ENCODE assay signal across 25 cellular contexts in the genomic region with DNA sequence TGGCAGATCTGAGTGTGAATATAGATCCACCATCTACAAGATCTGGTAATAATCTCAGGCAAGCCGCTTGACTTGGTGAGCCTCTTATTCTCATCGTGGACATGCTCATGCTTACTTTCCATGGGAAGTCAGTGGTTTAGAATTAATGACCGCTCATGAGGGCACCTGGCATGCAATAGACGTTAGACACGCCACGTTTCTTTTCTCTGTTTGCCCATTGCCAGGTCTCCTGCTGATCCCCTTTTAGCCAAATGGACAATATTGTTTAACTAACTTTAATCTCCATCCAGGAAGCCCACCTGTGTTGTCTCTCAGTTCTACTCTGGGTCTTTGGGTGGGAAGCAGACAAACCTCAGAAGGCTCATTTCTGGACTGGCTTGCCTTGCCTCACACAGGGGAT.
"Had no signal": no experiment of that assay in that cellular context is flagged by ENCODE, and none has a peak within 500 bp of the region (broad histone marks: within the 10 kb centered on the region; RNA-seq: fewer than 3 reads in every experiment).

No MANE protein-coding gene starts in this region.

- H3K27me3 Mint-ChIP-seq: dendritic cell treated with granulocyte-macrophage colony-stimulating factor and Interleukin-4, amounts not matched to agents 40 ng/mL and 50 ng/mL, for 4 days had no signal

- H3K4me1 Mint-ChIP-seq: memory B cell; natural killer cell; stimulated activated memory B cell treated with anti-CD40 and anti-IgM and Interleukin-4, amounts not matched to agents 10 μg/mL and 1 μg/mL and 100 μg/mL, for 72 hours had no signal

- H3K27ac Mint-ChIP-seq: dendritic cell treated with granulocyte-macrophage colony-stimulating factor and Interleukin-4, amounts not matched to agents 40 ng/mL and 50 ng/mL, for 4 days; endodermal cell; memory B cell; natural killer cell; neural progenitor cell; stimulated activated memory B cell treated with anti-CD40 and anti-IgM and Interleukin-4, amounts not matched to agents 10 μg/mL and 1 μg/mL and 100 μg/mL, for 72 hours had no signal

- H3K9me3 Mint-ChIP-seq: dendritic cell treated with granulocyte-macrophage colony-stimulating factor and Interleukin-4, amounts not matched to agents 40 ng/mL and 50 ng/mL, for 4 days; memory B cell; natural killer cell; neural progenitor cell; stimulated activated memory B cell treated with anti-CD40 and anti-IgM and Interleukin-4, amounts not matched to agents 10 μg/mL and 1 μg/mL and 100 μg/mL, for 72 hours had no signal

- ATAC-seq: esophagus mucosa; gastrocnemius medialis; left ventricle myocardium superior; lower lobe of right lung; natural killer cell; stimulated activated memory B cell treated with anti-CD40 and anti-IgM and Interleukin-4, amounts not matched to agents 10 μg/mL and 1 μg/mL and 100 μg/mL, for 72 hours; stimulated activated naive CD8-positive, alpha-beta T cell treated with anti-CD3 and anti-CD28 coated beads, Interleukin-15, Interleukin-2, amounts not matched to agents 100 U/mL and 50 U/mL, for 24 hours had no signal

- H3K36me3 Mint-ChIP-seq: memory B cell; natural killer cell; neural progenitor cell; stimulated activated memory B cell treated with anti-CD40 and anti-IgM and Interleukin-4, amounts not matched to agents 10 μg/mL and 1 μg/mL and 100 μg/mL, for 72 hours had no signal

- DNase-seq: colonic mucosa; effector CD8-positive, alpha-beta T cell; endodermal cell; foreskin fibroblast; gastrocnemius medialis; head of caudate nucleus; left ventricle myocardium superior; lower lobe of right lung; natural killer cell; spleen; stimulated activated CD4-positive, alpha-beta T cell treated with anti-CD3 and anti-CD28 coated beads, Interleukin-4, amount 100 ng/mL, for 4 hours; stimulated activated naive CD8-positive, alpha-beta T cell treated with anti-CD3 and anti-CD28 coated beads, Interleukin-15, Interleukin-2, amounts not matched to agents 100 U/mL and 50 U/mL, for 24 hours; substantia nigra; testis; tibial artery; upper lobe of left lung had no signal

- H3K27ac ChIP-seq: colonic mucosa, gastrocnemius medialis, lower lobe of right lung, neural progenitor cell, parathyroid adenoma, prostate gland, right atrium auricular region, skin epidermis, testis, tibial artery had no signal

- H3K4me3 Mint-ChIP-seq: dendritic cell treated with granulocyte-macrophage colony-stimulating factor and Interleukin-4, amounts not matched to agents 40 ng/mL and 50 ng/mL, for 4 days; endodermal cell; memory B cell; natural killer cell; neural progenitor cell; stimulated activated memory B cell treated with anti-CD40 and anti-IgM and Interleukin-4, amounts not matched to agents 10 μg/mL and 1 μg/mL and 100 μg/mL, for 72 hours had no signal
